Comparison of ENCODE assay signal across 22 cellular contexts in genomic region chr13:31528176-31528575, GRCh38.
"Had no signal": no experiment of that assay in that cellular context is flagged by ENCODE, and none has a peak within 500 bp of the region (broad histone marks: within the 10 kb centered on the region; RNA-seq: fewer than 3 reads in every experiment).

No MANE protein-coding gene starts in this region.

- H3K9me3 ChIP-seq: Peyer's patch, SK-N-SH had no signal

- H3K36me3 ChIP-seq: Peyer's patch had no signal

- H3K4me3 ChIP-seq: PC-9, Peyer's patch had no signal

- DNase-seq: KBM-7, MV-4-11, NCI-H1048, NCI-H1105, NCI-H1417, NCI-H1436 treated with DMSO at 0.1 percent for 48 hours, NCI-H1694, NCI-H187 treated with DMSO at 0.1 percent for 48 hours, NCI-H2029 treated with DMSO at 0.1 percent for 48 hours, NCI-H2171 treated with DMSO at 0.1 percent for 48 hours, NCI-H345, NCI-H510A, NCI-H524 treated with DMSO at 0.1 percent for 48 hours, NCI-H69, NCI-H774, OCI-M1, PC-9, Peyer's patch, SIG-M5, SK-N-SH, SW 1271 had no signal

- H3K4me1 ChIP-seq: Peyer's patch had no signal

- ATAC-seq: Right ventricle myocardium inferior had no signal

- H3K27ac ChIP-seq: PC-9, Peyer's patch had no signal

- H3K27me3 ChIP-seq: Peyer's patch had no signal
